Comparison of ENCODE assay signal across 14 cellular contexts in genomic region chr4:86497131-86497530, GRCh38.
DNase-seq lines count a peak whose midpoint lies in the region; ATAC-seq, FAIRE-seq and TF ChIP-seq lines count a peak whose summit lies in the region.
"Had no signal": no experiment of that assay in that cellular context is flagged by ENCODE, and none has a peak within 500 bp of the region (broad histone marks: within the 10 kb centered on the region; RNA-seq: fewer than 3 reads in every experiment).

No MANE protein-coding gene starts in this region.

- dilution Hi-C loops in keratinocyte (cut with MboI; ENCODE audit: extremely low pct_ligation_motif_present, low sequenced_read_pairs), result no loop called here

- H3K27ac ChIP-seq in keratinocyte (ENCODE audit: control insufficient read depth, insufficient read depth, low read length) (peak overlapping the region; percentile 26), upper lobe of left lung (no peak overlapping the region)

- peaks cover 30% of the 10 kb centered on the region for H3K4me1 ChIP-seq in adipocyte (ENCODE audit: control insufficient read depth, insufficient read depth, low read length)
- peaks cover 22% of the 10 kb centered on the region for H3K4me1 ChIP-seq in keratinocyte (ENCODE audit: control insufficient read depth, extremely low read depth, insufficient read depth, low read length)
- peaks cover 11 to 34% (median 22%) of the 10 kb centered on the region in 4 donors for H3K4me1 ChIP-seq in upper lobe of left lung

- H3K9ac ChIP-seq in adipocyte (ENCODE audit: low read length) (no peak overlapping the region), keratinocyte (ENCODE audit: control insufficient read depth, extremely low read depth, insufficient read depth, low read length) (no peak overlapping the region)

- no peaks in the 10 kb centered on the region for H3K9me1 ChIP-seq in keratinocyte (ENCODE audit: control insufficient read depth, extremely low read depth, insufficient read depth, low read length)

- no peaks in the 10 kb centered on the region for H3K9me3 Mint-ChIP-seq in activated T-cell treated with anti-CD3 and anti-CD28 coated beads, Interleukin-2, amount 50 U/mL, for 72 hours
- H3K9me3 Mint-ChIP-seq: activated CD4-positive, alpha-beta memory T cell treated with anti-CD3 and anti-CD28 coated beads for 36 hours; activated naive CD4-positive, alpha-beta T cell treated with anti-CD3 and anti-CD28 coated beads, Interleukin-2, amount 50 U/mL, for 24 hours; dendritic cell treated with granulocyte-macrophage colony-stimulating factor and Interleukin-4, amounts not matched to agents 40 ng/mL and 50 ng/mL, for 4 days had no signal

- no peaks in the 10 kb centered on the region for H4K20me1 ChIP-seq in keratinocyte (ENCODE audit: control insufficient read depth, extremely low read depth, insufficient read depth, low read length)

- no peak overlapping the region for H3K4me3 Mint-ChIP-seq in activated T-cell treated with anti-CD3 and anti-CD28 coated beads, Interleukin-2, amount 50 U/mL, for 72 hours
- H3K4me3 Mint-ChIP-seq: activated CD4-positive, alpha-beta memory T cell treated with anti-CD3 and anti-CD28 coated beads for 36 hours; activated naive CD4-positive, alpha-beta T cell treated with anti-CD3 and anti-CD28 coated beads, Interleukin-2, amount 50 U/mL, for 24 hours; dendritic cell treated with granulocyte-macrophage colony-stimulating factor and Interleukin-4, amounts not matched to agents 40 ng/mL and 50 ng/mL, for 4 days had no signal

- H3K27me3 ChIP-seq in adipocyte (replicated peaks; ENCODE audit: control insufficient read depth, insufficient read depth, low read length), result no peaks in the 10 kb centered on the region
- no peaks in the 10 kb centered on the region for H3K27me3 ChIP-seq in keratinocyte (ENCODE audit: control insufficient read depth, extremely low read depth, insufficient read depth, low read length)
- H3K27me3 ChIP-seq in upper lobe of left lung, result no peaks in the 10 kb centered on the region

- no peak overlapping the region for H3K27ac Mint-ChIP-seq in activated T-cell treated with anti-CD3 and anti-CD28 coated beads, Interleukin-2, amount 50 U/mL, for 72 hours
- H3K27ac Mint-ChIP-seq: activated CD4-positive, alpha-beta memory T cell treated with anti-CD3 and anti-CD28 coated beads for 36 hours; activated naive CD4-positive, alpha-beta T cell treated with anti-CD3 and anti-CD28 coated beads, Interleukin-2, amount 50 U/mL, for 24 hours; dendritic cell treated with granulocyte-macrophage colony-stimulating factor and Interleukin-4, amounts not matched to agents 40 ng/mL and 50 ng/mL, for 4 days had no signal

- FAIRE-seq in keratinocyte (lab: Jason Lieb, UNC), result no peak

- no peaks in the 10 kb centered on the region for H3K9me3 ChIP-seq in adipocyte (ENCODE audit: control insufficient read depth, low read length)
- H3K9me3 ChIP-seq in keratinocyte (ENCODE audit: control insufficient read depth, low read depth, low read length), result no peaks in the 10 kb centered on the region
- H3K9me3 ChIP-seq in upper lobe of left lung, result no peaks in the 10 kb centered on the region

- no peaks in the 10 kb centered on the region for H3K79me2 ChIP-seq in keratinocyte (ENCODE audit: control insufficient read depth, insufficient read depth, low read length)

- H2AFZ ChIP-seq in keratinocyte (ENCODE audit: control insufficient read depth, low read length), result peak overlapping the region; percentile 4

- no peaks in the 10 kb centered on the region for H3K27me3 Mint-ChIP-seq in activated T-cell treated with anti-CD3 and anti-CD28 coated beads, Interleukin-2, amount 50 U/mL, for 72 hours (ENCODE audit: low read depth)
- H3K27me3 Mint-ChIP-seq: dendritic cell treated with granulocyte-macrophage colony-stimulating factor and Interleukin-4, amounts not matched to agents 40 ng/mL and 50 ng/mL, for 4 days had no signal

- 44 to 57% methylated on average over 2 of the region's 2 CpGs for WGBS in upper lobe of left lung, 2 donors

- DNase-seq in NCI-H82 (lab: John Stamatoyannopoulos, UW) (peak; percentile 42), NCI-H82 treated with DMSO at 0.1 percent for 48 hours (lab: John Stamatoyannopoulos, UW; ENCODE audit: unreplicated experiment) (no peak), adipocyte (ENCODE audit: low read depth) (peak; percentile 22), keratinocyte (ENCODE audit: low read depth, low spot score) (no peak), upper lobe of left lung (peak in 1 of 2 donors; percentile 31), NCI-H1092 (lab: John Stamatoyannopoulos, UW) (no peak), OCI-M1 (lab: John Stamatoyannopoulos, UW) (no peak)
- no peak for DNase-seq in activated T-cell treated with anti-CD3 and anti-CD28 coated beads, Interleukin-2, amount 50 U/mL, for 72 hours
- DNase-seq: activated CD4-positive, alpha-beta memory T cell treated with anti-CD3 and anti-CD28 coated beads for 36 hours; NCI-H69; stimulated activated CD8-positive, alpha-beta memory T cell treated with anti-CD3 and anti-CD28 coated beads, Interleukin-4, amount 100 ng/mL, for 48 hours; T-helper 1 cell had no signal

- H3K4me3 ChIP-seq in adipocyte (ENCODE audit: low read length) (no peak overlapping the region), keratinocyte (ENCODE audit: control insufficient read depth in 2 of 3, extremely low read depth in 1 of 3, insufficient read depth in 2 of 3, low read depth in 1 of 3, low read length in 3 of 3) (no peak overlapping the region), upper lobe of left lung (no peak overlapping the region)

- ATAC-seq in upper lobe of left lung (ENCODE audit: low FRiP score in 2 of 2), result peak; percentile 25 to 78
- ATAC-seq in activated T-cell treated with anti-CD3 and anti-CD28 coated beads, Interleukin-2, amount 50 U/mL, for 72 hours (replicated peaks in 1 of 2), result no peak

- H3K4me2 ChIP-seq in keratinocyte (ENCODE audit: control insufficient read depth, extremely low read depth, insufficient read depth, low read depth, low read length), result peak overlapping the region; percentile 85

- TF ChIP-seq EP300 in upper lobe of left lung (IDR thresholded peaks at IDR 0.05), result no peak

- H3K36me3 Mint-ChIP-seq in activated T-cell treated with anti-CD3 and anti-CD28 coated beads, Interleukin-2, amount 50 U/mL, for 72 hours (ENCODE audit: insufficient read depth in 2 of 2), result no peaks in the 10 kb centered on the region
- H3K36me3 Mint-ChIP-seq: activated CD4-positive, alpha-beta memory T cell treated with anti-CD3 and anti-CD28 coated beads for 36 hours; activated naive CD4-positive, alpha-beta T cell treated with anti-CD3 and anti-CD28 coated beads, Interleukin-2, amount 50 U/mL, for 24 hours had no signal

- H3K36me3 ChIP-seq in adipocyte (ENCODE audit: control insufficient read depth, insufficient read depth, low read length, severe bottlenecking) (no peaks in the 10 kb centered on the region), keratinocyte (ENCODE audit: control insufficient read depth in 2 of 2, extremely low read depth in 1 of 2, insufficient read depth in 2 of 2, low read length in 2 of 2) (no peaks in the 10 kb centered on the region), upper lobe of left lung (no peaks in the 10 kb centered on the region)

- no peaks in the 10 kb centered on the region for H3K4me1 Mint-ChIP-seq in activated T-cell treated with anti-CD3 and anti-CD28 coated beads, Interleukin-2, amount 50 U/mL, for 72 hours (ENCODE audit: low read depth)
- H3K4me1 Mint-ChIP-seq: activated naive CD4-positive, alpha-beta T cell treated with anti-CD3 and anti-CD28 coated beads, Interleukin-2, amount 50 U/mL, for 24 hours had no signal

- no peak for TF ChIP-seq CTCF in keratinocyte (optimal IDR thresholded peaks at IDR 0.05 in 1 of 3, IDR thresholded peaks at IDR 0.05 in 1 of 3, conservative IDR thresholded peaks at IDR 0.05 in 1 of 3; ENCODE audit: extremely low read depth in 1 of 3, insufficient read depth in 2 of 3, low read length in 3 of 3)
- no peak for TF ChIP-seq CTCF in upper lobe of left lung (IDR thresholded peaks at IDR 0.05)

- no peak for TF ChIP-seq POLR2A in upper lobe of left lung (IDR thresholded peaks at IDR 0.05)

Comparison
In these comparisons a context has a peak if more than half of its experiments do, and no peak if none do; other contexts are left out.
1. DNase-seq: peak in NCI-H82 (single experiment) and adipocyte (single experiment); none in NCI-H82 treated with DMSO at 0.1 percent for 48 hours (single experiment), keratinocyte (single experiment), NCI-H1092 (single experiment), OCI-M1 (single experiment) and activated T-cell treated with anti-CD3 and anti-CD28 coated beads, Interleukin-2, amount 50 U/mL, for 72 hours (0 of 2).
2. ATAC-seq: peak in upper lobe of left lung (2 of 2); none in activated T-cell treated with anti-CD3 and anti-CD28 coated beads, Interleukin-2, amount 50 U/mL, for 72 hours (0 of 2).